ENCODE assay signal across 1 cellular context in genomic region chr5:178941361-178941760, GRCh38.
TF ChIP-seq lines count a peak whose summit lies in the region.

No MANE protein-coding gene starts in this region.

TF ChIP-seq in WTC11, 78 proteins besides CTCF, POLR2A, EP300 and RAD21 (continued from another document):
- TF ChIP-seq AFF4 (CRISPR knock-in tag; IDR thresholded peaks at IDR 0.05; ENCODE audit: borderline replicate concordance) (no peak; the same call in 1 of the 2 replicates), IRF1 (CRISPR knock-in tag; IDR thresholded peaks at IDR 0.05) (no peak), E2F5 (CRISPR knock-in tag; IDR thresholded peaks at IDR 0.05) (no peak), GABPB1 (CRISPR knock-in tag; IDR thresholded peaks at IDR 0.05) (no peak), HMGXB4 (CRISPR knock-in tag; IDR thresholded peaks at IDR 0.05) (no peak), CDX4 (CRISPR knock-in tag; IDR thresholded peaks at IDR 0.05; ENCODE audit: borderline replicate concordance) (no peak), ZNF317 (CRISPR knock-in tag; IDR thresholded peaks at IDR 0.05; ENCODE audit: borderline replicate concordance, low read depth) (no peak), FOXJ3 (CRISPR knock-in tag; IDR thresholded peaks at IDR 0.05; ENCODE audit: borderline replicate concordance) (no peak)
